19 cellular contexts compared by ENCODE assay signal in the genomic region with DNA sequence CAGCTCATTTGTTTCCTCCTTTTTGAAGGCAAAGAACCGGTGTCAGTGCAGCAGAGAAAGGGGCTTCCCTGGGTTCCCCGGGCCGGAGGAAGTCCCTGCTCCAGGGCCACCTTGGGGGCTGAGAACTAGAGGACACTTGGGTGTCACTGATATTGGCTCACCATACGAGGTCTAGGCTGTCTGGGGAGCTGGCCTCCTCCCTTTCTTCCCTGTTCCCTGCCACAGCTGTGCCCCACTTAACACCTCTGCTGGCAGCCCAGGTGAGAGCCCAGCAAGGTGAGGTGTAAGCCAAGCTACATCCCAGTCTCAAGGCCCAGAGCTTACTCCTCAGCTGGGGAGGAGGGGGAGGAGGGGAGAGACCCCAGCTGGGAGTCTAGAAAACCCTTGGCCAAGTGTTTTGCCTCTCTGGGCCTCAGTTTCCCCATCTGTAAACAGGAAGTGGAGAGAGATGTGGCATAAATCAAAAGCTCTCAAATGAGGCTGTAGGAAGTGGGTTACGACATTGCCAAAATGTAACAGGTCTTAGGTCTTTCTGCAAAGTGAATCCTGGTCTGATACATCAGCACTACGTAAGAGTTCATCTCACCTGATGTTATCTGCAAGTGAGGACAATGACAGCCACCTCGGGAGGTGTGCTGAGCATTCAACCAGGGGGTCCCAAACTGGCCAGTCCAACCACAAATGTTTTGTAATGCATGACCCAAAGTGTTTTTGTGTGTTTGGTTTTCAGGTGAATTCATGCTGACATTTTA. TPM values are rescaled to one million over a fixed set of nuclear protein-coding genes. Genes with fewer than 3 reads are reported as not detected.
DNase-seq lines count a peak whose midpoint lies in the region; ATAC-seq and TF ChIP-seq lines count a peak whose summit lies in the region.
"Had no signal": no experiment of that assay in that cellular context is flagged by ENCODE, and none has a peak within 500 bp of the region (broad histone marks: within the 10 kb centered on the region; RNA-seq: fewer than 3 reads in every experiment).

No MANE protein-coding gene starts in this region.

- no peak overlapping the region for H3K27ac ChIP-seq in CD8-positive, alpha-beta memory T cell (ENCODE audit: low read depth, low read length)
- H3K27ac ChIP-seq in osteoblast (ENCODE audit: low read depth, low read length) = no peak overlapping the region
- H3K27ac ChIP-seq: KMS-11, SJSA1 had no signal

- H3K36me3 ChIP-seq in CD8-positive, alpha-beta memory T cell (ENCODE audit: insufficient read depth, low read length) = no peaks in the 10 kb centered on the region
- no peaks in the 10 kb centered on the region for H3K36me3 ChIP-seq in osteoblast (ENCODE audit: insufficient read depth, low read length)
- H3K36me3 ChIP-seq: BE2C, MG63, SJSA1 had no signal

- no peaks in the 10 kb centered on the region for H4K20me1 ChIP-seq in osteoblast (ENCODE audit: insufficient read depth, low read length)

- no peak overlapping the region for H3K4me3 ChIP-seq in CD8-positive, alpha-beta memory T cell (ENCODE audit: low read length)
- H3K4me3 ChIP-seq in osteoblast (ENCODE audit: insufficient read depth, low read length) = no peak overlapping the region
- H3K4me3 ChIP-seq: MG63, SJSA1 had no signal

- POLR2A ChIA-PET in CD8-positive, alpha-beta memory T cell (lab: Charles Lee) = interaction anchor here (0.6 kb wide), 1 partner anchor 31 kb away, joined by 3 read pairs; no protein-coding TSS in a partner anchor

- H3K27ac Mint-ChIP-seq in CD8-positive, alpha-beta memory T cell = peak overlapping the region; percentile 27 to 95 (median 92)
- H3K27ac Mint-ChIP-seq in central memory CD8-positive, alpha-beta T cell (ENCODE audit: low read depth) = peak overlapping the region; percentile 5
- no peak overlapping the region for H3K27ac Mint-ChIP-seq in nephron progenitor cell

- H2AFZ ChIP-seq in osteoblast (ENCODE audit: low read length) = no peak overlapping the region

- H3K27me3 Mint-ChIP-seq in CD8-positive, alpha-beta memory T cell = peaks cover 0 to 3% of the 10 kb centered on the region in 2 donors
- H3K27me3 Mint-ChIP-seq in central memory CD8-positive, alpha-beta T cell = no peaks in the 10 kb centered on the region
- peaks cover 37% of the 10 kb centered on the region for H3K27me3 Mint-ChIP-seq in nephron progenitor cell (ENCODE audit: low read depth, poor library complexity)

- CTCF ChIA-PET in CD8-positive, alpha-beta memory T cell (lab: Charles Lee) = interaction anchor here (0.5 to 1.3 kb wide), 3 partner anchors 12 to 1707 kb away, joined by 3 to 4 read pairs (median 3); no protein-coding TSS in a partner anchor

- H3K27me3 ChIP-seq in CD8-positive, alpha-beta memory T cell (ENCODE audit: insufficient read depth, low read length, poor library complexity, severe bottlenecking) = no peaks in the 10 kb centered on the region
- H3K27me3 ChIP-seq in osteoblast (ENCODE audit: insufficient read depth, low read length) = peaks cover 6% of the 10 kb centered on the region
- H3K27me3 ChIP-seq: BE2C, MG63 had no signal

- H3K4me1 ChIP-seq in CD8-positive, alpha-beta memory T cell (ENCODE audit: insufficient read depth, low read length) = peaks cover 6% of the 10 kb centered on the region
- H3K4me1 ChIP-seq in osteoblast (ENCODE audit: insufficient read depth, low read length) = no peaks in the 10 kb centered on the region
- H3K4me1 ChIP-seq: BE2C, SJSA1 had no signal

- H3K4me2 ChIP-seq in osteoblast (ENCODE audit: insufficient read depth, low read length) = no peak overlapping the region
- H3K4me2 ChIP-seq: KMS-11 had no signal

- H3K4me1 Mint-ChIP-seq in CD8-positive, alpha-beta memory T cell = peaks cover 15 to 20% (median 17%) of the 10 kb centered on the region in 3 donors
- peaks cover 21% of the 10 kb centered on the region for H3K4me1 Mint-ChIP-seq in central memory CD8-positive, alpha-beta T cell
- H3K4me1 Mint-ChIP-seq in nephron progenitor cell = peaks cover 3% of the 10 kb centered on the region

- H3K9me3 ChIP-seq in CD8-positive, alpha-beta memory T cell (ENCODE audit: low read length) = no peaks in the 10 kb centered on the region
- H3K9me3 ChIP-seq in osteoblast (ENCODE audit: low read depth, low read length) = no peaks in the 10 kb centered on the region
- H3K9me3 ChIP-seq: BE2C, MG63, SJSA1 had no signal

- H3K79me2 ChIP-seq in osteoblast (ENCODE audit: insufficient read depth, low read length) = no peaks in the 10 kb centered on the region

- TF ChIP-seq CTCF in osteoblast (IDR thresholded peaks at IDR 0.05; ENCODE audit: extremely low read depth, low read depth, low read length) (no peak), nephron progenitor cell (IDR thresholded peaks at IDR 0.05) (no peak)

- DNase-seq in CD8-positive, alpha-beta memory T cell = peak in 2 of 5 donors; percentile 20 to 46
- peak; percentile 9 for DNase-seq in NK-92 (lab: John Stamatoyannopoulos, UW; ENCODE audit: unreplicated experiment)
- DNase-seq in central memory CD8-positive, alpha-beta T cell (ENCODE audit: low spot score in 2 of 2) = no peak
- DNase-seq in osteoblast (ENCODE audit: insufficient read length, low spot score, missing footprints) = peak; percentile 82
- DNase-seq in nephron progenitor cell = no peak
- DNase-seq: BE2C, EL, MG63, NCI-H1105, NCI-H1694 treated with DMSO at 0.1 percent for 48 hours, NCI-H82, OCI-M1, RPMI8226 had no signal

- H3K36me3 Mint-ChIP-seq in CD8-positive, alpha-beta memory T cell = no peaks in the 10 kb centered on the region
- H3K36me3 Mint-ChIP-seq in central memory CD8-positive, alpha-beta T cell (ENCODE audit: insufficient read depth) = peaks cover 2% of the 10 kb centered on the region
- no peaks in the 10 kb centered on the region for H3K36me3 Mint-ChIP-seq in nephron progenitor cell (ENCODE audit: low read depth)

- H3K4me3 Mint-ChIP-seq in CD8-positive, alpha-beta memory T cell = peak overlapping the region in 3 of 7 donors; percentile 16 to 58 (median 33)
- H3K4me3 Mint-ChIP-seq in central memory CD8-positive, alpha-beta T cell = no peak overlapping the region
- H3K4me3 Mint-ChIP-seq in nephron progenitor cell = no peak overlapping the region

- peak; percentile 88 for ATAC-seq in central memory CD8-positive, alpha-beta T cell (replicated peaks; ENCODE audit: extremely low read depth, poor library complexity, severe bottlenecking)
- ATAC-seq in GM21528 (IDR thresholded peaks at IDR 0.05; ENCODE audit: low FRiP score, unreplicated experiment) = no peak
- ATAC-seq in HG03135 (IDR thresholded peaks at IDR 0.05; ENCODE audit: unreplicated experiment) = no peak
- ATAC-seq: HepG2 had no signal

- H3K9me3 Mint-ChIP-seq in CD8-positive, alpha-beta memory T cell = no peaks in the 10 kb centered on the region
- H3K9me3 Mint-ChIP-seq in central memory CD8-positive, alpha-beta T cell = no peaks in the 10 kb centered on the region
- H3K9me3 Mint-ChIP-seq in nephron progenitor cell = no peaks in the 10 kb centered on the region

RNA-seq across cellular contexts. Expression of a gene that starts 25.5 kb away (rescaled TPM):
- total RNA-seq in CD8-positive, alpha-beta memory T cell = under 1 TPM; 0.51 to 0.72 TPM
- polyA plus RNA-seq in CD8-positive, alpha-beta memory T cell = 0.45 TPM
- total RNA-seq in osteoblast = not detected in 2 replicates
- total RNA-seq: HepG2, SJSA1 had no signal
- polyA plus RNA-seq: AG04450, HepG2 had no signal

RNA-seq across cellular contexts. Expression of a gene that starts 39.5 kb away (rescaled TPM):
- under 1 TPM; 0.16 to 0.33 TPM for total RNA-seq in CD8-positive, alpha-beta memory T cell
- polyA plus RNA-seq in CD8-positive, alpha-beta memory T cell = not detected
- total RNA-seq in osteoblast = not detected in 2 replicates
- total RNA-seq: HepG2, SJSA1 had no signal
- polyA plus RNA-seq: AG04450, HepG2 had no signal

RNA-seq across cellular contexts. Expression of a gene that starts 53.5 kb away (rescaled TPM):
- 1 to 10 TPM; 2.0 to 2.2 TPM for total RNA-seq in CD8-positive, alpha-beta memory T cell
- 0.98 TPM for polyA plus RNA-seq in CD8-positive, alpha-beta memory T cell
- under 0.01 TPM in 2 replicates for total RNA-seq in osteoblast
- total RNA-seq: HepG2, SJSA1 had no signal
- polyA plus RNA-seq: HepG2 had no signal

Comparison
In these comparisons a context has a peak if more than half of its experiments do, and no peak if none do; other contexts are left out.
1. DNase-seq: peak in NK-92 (single experiment) and osteoblast (single experiment); none in central memory CD8-positive, alpha-beta T cell (0 of 2) and nephron progenitor cell (single experiment).